20 cellular contexts compared by ENCODE assay signal in genomic region chr15:91917991-91918390, GRCh38.
DNase-seq lines count a peak whose midpoint lies in the region; TF ChIP-seq lines count a peak whose summit lies in the region.
"Had no signal": no experiment of that assay in that cellular context is flagged by ENCODE, and none has a peak within 500 bp of the region (broad histone marks: within the 10 kb centered on the region; RNA-seq: fewer than 3 reads in every experiment).

No MANE protein-coding gene starts in this region.

- TF ChIP-seq CTCF in right atrium auricular region (IDR thresholded peaks at IDR 0.05): no peak
- TF ChIP-seq CTCF in coronary artery (IDR thresholded peaks at IDR 0.05): no peak
- no peak for TF ChIP-seq CTCF in type B pancreatic cell (conservative IDR thresholded peaks at IDR 0.05)

- intact Hi-C loops in cardiac septum (cut with DNase I): no loop called here

- H3K27ac ChIP-seq in right atrium auricular region (peak overlapping the region; percentile 74 to 77), coronary artery (peak overlapping the region; percentile 45 to 46)
- H3K27ac ChIP-seq: A549, SK-N-MC had no signal

- peaks cover 0 to 84% of the 10 kb centered on the region in 2 donors for H3K4me1 ChIP-seq in right atrium auricular region
- H3K4me1 ChIP-seq: A549 had no signal

- no peaks in the 10 kb centered on the region for H3K27me3 ChIP-seq in right atrium auricular region

- H3K27ac Mint-ChIP-seq in type B pancreatic cell: peak overlapping the region; percentile 16
- H3K27ac Mint-ChIP-seq: B cell; CD4-positive, CD25-positive, alpha-beta regulatory T cell had no signal

- H3K9me3 Mint-ChIP-seq in type B pancreatic cell: no peaks in the 10 kb centered on the region

- no peaks in the 10 kb centered on the region for H3K27me3 Mint-ChIP-seq in type B pancreatic cell
- H3K27me3 Mint-ChIP-seq: B cell; CD4-positive, CD25-positive, alpha-beta regulatory T cell had no signal

- H3K36me3 Mint-ChIP-seq in type B pancreatic cell: peaks cover 7% of the 10 kb centered on the region

- H3K4me3 Mint-ChIP-seq in type B pancreatic cell: no peak overlapping the region
- H3K4me3 Mint-ChIP-seq: B cell; CD4-positive, CD25-positive, alpha-beta regulatory T cell had no signal

- H3K9me3 ChIP-seq in right atrium auricular region: no peaks in the 10 kb centered on the region
- H3K9me3 ChIP-seq: A549 had no signal

- peaks cover 24% of the 10 kb centered on the region for H3K4me1 Mint-ChIP-seq in type B pancreatic cell (ENCODE audit: unreplicated experiment)

- H3K4me3 ChIP-seq in right atrium auricular region (no peak overlapping the region), coronary artery (no peak overlapping the region)
- H3K4me3 ChIP-seq: A549, SK-N-MC had no signal

- no peak for DNase-seq in right atrium auricular region (ENCODE audit: low spot score)
- DNase-seq in cardiac septum (ENCODE audit: low spot score): no peak
- peak; percentile 28 to 63 for DNase-seq in NCI-H526 (lab: John Stamatoyannopoulos, UW)
- no peak for DNase-seq in coronary artery (ENCODE audit: low spot score)
- no peak for DNase-seq in type B pancreatic cell (ENCODE audit: extremely low spot score, unreplicated experiment)
- DNase-seq in putamen (ENCODE audit: low spot score): no peak
- no peak for DNase-seq in SK-N-DZ (ENCODE audit: low spot score)
- DNase-seq in GM19240 (ENCODE audit: insufficient read length, low spot score): no peak
- DNase-seq: CD4-positive, CD25-positive, alpha-beta regulatory T cell; COR-L47; DMS79; H7; Karpas-422; NCI-H1694 treated with DMSO at 0.1 percent for 48 hours; NCI-H2081 treated with DMSO at 0.1 percent for 48 hours; NCI-H82; SHP77 had no signal

- peaks cover 7% of the 10 kb centered on the region for H3K36me3 ChIP-seq in right atrium auricular region

Comparison
In these comparisons a context has a peak if more than half of its experiments do, and no peak if none do; other contexts are left out.
1. DNase-seq: peak in NCI-H526 (2 of 2); none in right atrium auricular region (single experiment), cardiac septum (single experiment), coronary artery (single experiment), type B pancreatic cell (single experiment), putamen (single experiment), SK-N-DZ (single experiment) and GM19240 (single experiment).